Comparison of ENCODE assay signal across 1 cellular context in genomic region chr16:57485916-57486857, GRCh38.
TF ChIP-seq lines count a peak whose summit lies in the region.

DOK4 (minus strand) TSS chr16:57486493; CDS start chr16:57479507, 6,986 bp downstream.

TF ChIP-seq in SK-N-SH treated with all-trans-retinoic acid at 6 μM for 48 hours, 23 proteins besides CTCF, POLR2A, EP300 and RAD21 (continued from another document):
- TF ChIP-seq PATZ1 (CRISPR knock-in tag; IDR thresholded peaks at IDR 0.05; ENCODE audit: borderline replicate concordance) (no peak), GLIS3 (CRISPR knock-in tag; IDR thresholded peaks at IDR 0.05) (no peak), TCF4 (CRISPR knock-in tag; IDR thresholded peaks at IDR 0.05; ENCODE audit: borderline replicate concordance) (no peak)
